ENCODE assay signal across 1 cellular context in genomic region chr6:53361549-53362031, GRCh38.
A peak's percentile ranks its signal among the peaks of the same experiment; 100 is the strongest.
TF ChIP-seq lines count a peak whose summit lies in the region.

No MANE protein-coding gene starts in this region.

TF ChIP-seq in GM12878, 131 proteins besides CTCF, POLR2A, EP300 and RAD21 (continued from another document):
- TF ChIP-seq IRF3 (IDR thresholded peaks at IDR 0.05) (no peak), CHD4 (IDR thresholded peaks at IDR 0.05) (no peak), RAD51 (IDR thresholded peaks at IDR 0.05) (peak; percentile 88), USF2 (IDR thresholded peaks at IDR 0.05; ENCODE audit: borderline replicate concordance, low read depth, low read length) (no peak; the same call in 1 of the 2 replicates), IKZF2 (IDR thresholded peaks at IDR 0.05) (peak in 1 of 2 experiments; percentile 50; a peak in 2 of 4 replicates), TCF3 (IDR thresholded peaks at IDR 0.05; ENCODE audit: borderline replicate concordance, insufficient read depth, low read depth, low read length) (no peak), ZNF687 (IDR thresholded peaks at IDR 0.05) (peak; percentile 29; the same call in 1 of the 2 replicates), RUNX3 (IDR thresholded peaks at IDR 0.05; ENCODE audit: low read length) (peak; percentile 22; the same call in 1 of the 2 replicates), NFXL1 (IDR thresholded peaks at IDR 0.05; ENCODE audit: borderline replicate concordance) (no peak), PML (IDR thresholded peaks at IDR 0.05; ENCODE audit: low read length) (no peak), IRF5 (IDR thresholded peaks at IDR 0.05; ENCODE audit: borderline replicate concordance) (no peak), BHLHE40 (IDR thresholded peaks at IDR 0.05; ENCODE audit: borderline replicate concordance in 1 of 2, low read depth in 2 of 2, low read length in 1 of 2) (peak; percentile 73 to 91; a peak in 3 of 4 replicates), SPI1 (IDR thresholded peaks at IDR 0.05; ENCODE audit: borderline replicate concordance, insufficient read depth, low read depth, low read length) (no peak), SREBF1 (IDR thresholded peaks at IDR 0.05; ENCODE audit: low read length) (no peak), RCOR1 (conservative IDR thresholded peaks at IDR 0.05; ENCODE audit: low read depth, low read length) (no peak), RELA (IDR thresholded peaks at IDR 0.05; ENCODE audit: borderline replicate concordance, partially characterized antibody) (no peak), SMC3 (IDR thresholded peaks at IDR 0.05; ENCODE audit: borderline replicate concordance, low read length) (no peak), NBN (IDR thresholded peaks at IDR 0.05) (no peak; the same call in none of the 2 replicates), E4F1 (IDR thresholded peaks at IDR 0.05; ENCODE audit: borderline replicate concordance, partially characterized antibody) (no peak), POU2F2 (IDR thresholded peaks at IDR 0.05; ENCODE audit: borderline replicate concordance, low read depth, low read length) (peak; percentile 14; the same call in 1 of the 3 replicates), FOXM1 (IDR thresholded peaks at IDR 0.05; ENCODE audit: low read depth, low read length) (no peak), MTA2 (IDR thresholded peaks at IDR 0.05; ENCODE audit: low read depth) (peak; percentile 85), NR2F1 (conservative IDR thresholded peaks at IDR 0.05) (peak; percentile 75), ATF7 (IDR thresholded peaks at IDR 0.05; ENCODE audit: low read depth) (peak; percentile 56; the same call in 1 of the 2 replicates), BCL3 (IDR thresholded peaks at IDR 0.05; ENCODE audit: borderline replicate concordance, insufficient read depth, low read depth, low read length, poor library complexity, severe bottlenecking) (no peak), PRDM15 (CRISPR knock-in tag; IDR thresholded peaks at IDR 0.05) (no peak), BMI1 (IDR thresholded peaks at IDR 0.05; ENCODE audit: borderline replicate concordance) (no peak), CREM (IDR thresholded peaks at IDR 0.05; ENCODE audit: low read depth) (no peak), KAT2A (conservative IDR thresholded peaks at IDR 0.05; ENCODE audit: control insufficient read depth, low read depth, low read length) (no peak), CEBPB (IDR thresholded peaks at IDR 0.05; ENCODE audit: borderline replicate concordance in 1 of 2, low read depth in 2 of 2, low read length in 2 of 2) (no peak), BCL11A (IDR thresholded peaks at IDR 0.05; ENCODE audit: low read depth, low read length) (0 out of 2 replicates have a peak, but pooled peaks have one; percentile 16), MYB (IDR thresholded peaks at IDR 0.05; ENCODE audit: borderline replicate concordance, low read depth, low read length) (no peak), CEBPZ (IDR thresholded peaks at IDR 0.05; ENCODE audit: low read depth, low read length) (no peak)
